ENCODE assay signal across 8 cellular contexts in the genomic region with DNA sequence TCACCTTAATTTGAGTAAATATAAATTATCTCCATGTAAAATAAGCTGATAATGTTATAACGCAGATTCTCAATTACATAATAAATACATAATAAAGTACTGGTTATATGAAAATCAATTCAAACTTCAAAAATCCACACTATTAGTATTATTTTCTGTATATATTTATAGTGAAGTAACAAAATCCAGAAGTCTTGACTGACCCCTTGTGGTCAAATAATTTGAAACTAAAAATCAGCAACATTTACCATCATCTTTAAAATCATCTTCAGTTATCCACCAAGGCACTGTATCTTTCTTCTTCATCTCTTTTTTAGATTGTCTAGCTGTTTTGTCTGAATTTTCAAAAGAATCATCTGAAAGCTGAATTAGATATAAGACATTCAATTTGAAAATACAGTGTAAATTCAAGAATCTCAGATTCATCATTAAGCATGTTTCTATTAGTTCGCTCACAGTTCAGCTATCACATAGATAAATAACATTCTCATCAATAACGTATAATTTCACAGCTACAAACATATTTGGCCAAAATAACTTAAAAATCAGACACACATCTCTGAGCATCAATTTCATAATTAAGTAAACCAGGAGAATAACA. TPM values are rescaled to one million over a fixed set of nuclear protein-coding genes. Genes with fewer than 3 reads are reported as not detected.
DNase-seq lines count a peak whose midpoint lies in the region; ATAC-seq, FAIRE-seq and TF ChIP-seq lines count a peak whose summit lies in the region.

No MANE protein-coding gene starts in this region.

- H3K36me3 Mint-ChIP-seq in CD4-positive, alpha-beta T cell (ENCODE audit: low read depth) = no peaks in the 10 kb centered on the region
- H3K36me3 Mint-ChIP-seq in astrocyte (ENCODE audit: low read depth, unreplicated experiment) = no peaks in the 10 kb centered on the region
- peaks cover 5% of the 10 kb centered on the region for H3K36me3 Mint-ChIP-seq in activated T-cell treated with anti-CD3 and anti-CD28 coated beads, Interleukin-2, amount 50 U/mL, for 4 hours (ENCODE audit: insufficient read depth)

- no peak overlapping the region for H3K4me3 Mint-ChIP-seq in CD4-positive, alpha-beta T cell
- no peak overlapping the region for H3K4me3 Mint-ChIP-seq in astrocyte (ENCODE audit: unreplicated experiment)
- H3K4me3 Mint-ChIP-seq in activated T-cell treated with anti-CD3 and anti-CD28 coated beads, Interleukin-2, amount 50 U/mL, for 4 hours = no peak overlapping the region

- no peak for ATAC-seq in CD4-positive, alpha-beta T cell (ENCODE audit: poor library complexity)
- ATAC-seq in HCT116 (no peak), lower lobe of right lung (no peak)
- no peak for ATAC-seq in activated T-cell treated with anti-CD3 and anti-CD28 coated beads, Interleukin-2, amount 50 U/mL, for 4 hours

- no peaks in the 10 kb centered on the region for H3K9me3 ChIP-seq in CD4-positive, alpha-beta T cell (ENCODE audit: control insufficient read depth, low read length)
- H3K9me3 ChIP-seq in HCT116 (ENCODE audit: control insufficient read depth in 1 of 2, insufficient read depth in 1 of 2, low read depth in 1 of 2, low read length in 2 of 2) (no peaks in the 10 kb centered on the region), astrocyte (ENCODE audit: insufficient read depth, low read depth, low read length) (no peaks in the 10 kb centered on the region), lower lobe of right lung (no peaks in the 10 kb centered on the region), suprapubic skin (no peaks in the 10 kb centered on the region)

- H3K9ac ChIP-seq in HCT116 (ENCODE audit: low read length) = no peak overlapping the region
- no peak overlapping the region for H3K9ac ChIP-seq in astrocyte (ENCODE audit: low read length)

- FAIRE-seq in astrocyte (lab: Jason Lieb, UNC) = no peak

- no peak overlapping the region for H3K4me3 ChIP-seq in HCT116 (replicated peaks in 1 of 2; ENCODE audit: low read depth in 1 of 2, low read length in 2 of 2)
- H3K4me3 ChIP-seq in astrocyte (ENCODE audit: insufficient read depth, low read depth, low read length) = no peak overlapping the region
- no peak overlapping the region for H3K4me3 ChIP-seq in lower lobe of right lung
- H3K4me3 ChIP-seq in suprapubic skin = no peak overlapping the region

- H3K79me2 ChIP-seq in HCT116 (ENCODE audit: insufficient read depth, low read length) = no peaks in the 10 kb centered on the region
- H3K79me2 ChIP-seq in astrocyte (ENCODE audit: insufficient read depth, low read length) = no peaks in the 10 kb centered on the region

- no peaks in the 10 kb centered on the region for H3K27me3 ChIP-seq in CD4-positive, alpha-beta T cell (ENCODE audit: control insufficient read depth, insufficient read depth, low read length)
- H3K27me3 ChIP-seq in HCT116 (ENCODE audit: insufficient read depth, low read length) (no peaks in the 10 kb centered on the region), astrocyte (ENCODE audit: insufficient read depth, low read length) (no peaks in the 10 kb centered on the region), lower lobe of right lung (ENCODE audit: low read depth) (no peaks in the 10 kb centered on the region), suprapubic skin (no peaks in the 10 kb centered on the region)

- no peaks in the 10 kb centered on the region for H3K9me3 Mint-ChIP-seq in CD4-positive, alpha-beta T cell
- H3K9me3 Mint-ChIP-seq in astrocyte (ENCODE audit: unreplicated experiment) = no peaks in the 10 kb centered on the region
- no peaks in the 10 kb centered on the region for H3K9me3 Mint-ChIP-seq in activated T-cell treated with anti-CD3 and anti-CD28 coated beads, Interleukin-2, amount 50 U/mL, for 4 hours

- H4K20me1 ChIP-seq in HCT116 (ENCODE audit: insufficient read depth) = no peaks in the 10 kb centered on the region; the same call in 1 of the 2 replicates
- H4K20me1 ChIP-seq in astrocyte (ENCODE audit: insufficient read depth, low read length) = no peaks in the 10 kb centered on the region

- POLR2A ChIA-PET in CD4-positive, alpha-beta T cell (lab: Charles Lee) = no interaction called here
- POLR2A ChIA-PET in HCT116 (lab: Charles Lee) = no interaction called here

- TF ChIP-seq EP300 in suprapubic skin (IDR thresholded peaks at IDR 0.05) = no peak

- no peaks in the 10 kb centered on the region for H3K27me3 Mint-ChIP-seq in CD4-positive, alpha-beta T cell
- H3K27me3 Mint-ChIP-seq in astrocyte (ENCODE audit: low read depth, unreplicated experiment) = no peaks in the 10 kb centered on the region
- H3K27me3 Mint-ChIP-seq in activated T-cell treated with anti-CD3 and anti-CD28 coated beads, Interleukin-2, amount 50 U/mL, for 4 hours (ENCODE audit: low read depth) = no peaks in the 10 kb centered on the region

- H2AFZ ChIP-seq in HCT116 (ENCODE audit: low read depth, low read length, poor library complexity, severe bottlenecking) (no peak overlapping the region), astrocyte (ENCODE audit: low read depth, low read length) (no peak overlapping the region)

- H3K27ac Mint-ChIP-seq in CD4-positive, alpha-beta T cell = no peak overlapping the region
- no peak overlapping the region for H3K27ac Mint-ChIP-seq in astrocyte (ENCODE audit: unreplicated experiment)

- RAD21 ChIA-PET in HCT116 (lab: Charles Lee; ENCODE audit: low non-redundant PET in 1 of 2, low total read pairs in 2 of 2, uncharacterized antibody in 2 of 2, unreplicated experiment in 2 of 2) = no interaction called here

- peak; percentile 67 for TF ChIP-seq CTCF in CD4-positive, alpha-beta T cell (IDR thresholded peaks at IDR 0.05)
- TF ChIP-seq CTCF in HCT116 (IDR thresholded peaks at IDR 0.05 in 2 of 3, conservative IDR thresholded peaks at IDR 0.05 in 1 of 3; ENCODE audit: borderline replicate concordance in 1 of 3, insufficient read depth in 1 of 3, low read depth in 2 of 3, low read length in 2 of 3) = peak; percentile 22 to 60 (median 59); a peak in 4 of 6 replicates
- peak; percentile 39 for TF ChIP-seq CTCF in astrocyte (IDR thresholded peaks at IDR 0.05; ENCODE audit: insufficient read depth, low read depth, low read length)
- peak; percentile 40 for TF ChIP-seq CTCF in lower lobe of right lung (IDR thresholded peaks at IDR 0.05)
- peak in 1 of 2 donors; percentile 24 for TF ChIP-seq CTCF in suprapubic skin (IDR thresholded peaks at IDR 0.05)

- no peak overlapping the region for H3K27ac ChIP-seq in CD4-positive, alpha-beta T cell (ENCODE audit: low read depth, low read length)
- H3K27ac ChIP-seq in HCT116 (ENCODE audit: low read depth, low read length) = no peak overlapping the region
- no peak overlapping the region for H3K27ac ChIP-seq in astrocyte (ENCODE audit: low read depth, low read length)
- no peak overlapping the region for H3K27ac ChIP-seq in lower lobe of right lung
- no peak overlapping the region for H3K27ac ChIP-seq in suprapubic skin

- H3K4me1 Mint-ChIP-seq in CD4-positive, alpha-beta T cell (ENCODE audit: low read depth) = peaks cover 4% of the 10 kb centered on the region
- H3K4me1 Mint-ChIP-seq in astrocyte (ENCODE audit: low read depth, unreplicated experiment) = no peaks in the 10 kb centered on the region
- H3K4me1 Mint-ChIP-seq in activated T-cell treated with anti-CD3 and anti-CD28 coated beads, Interleukin-2, amount 50 U/mL, for 4 hours (ENCODE audit: low read depth) = peaks cover 5% of the 10 kb centered on the region

- H3K4me2 ChIP-seq in HCT116 (ENCODE audit: low read length) (no peak overlapping the region), astrocyte (ENCODE audit: low read length) (no peak overlapping the region)

- 81% methylated on average over 3 of the region's 3 CpGs for WGBS in suprapubic skin

- H3K9me2 ChIP-seq in HCT116 (ENCODE audit: insufficient read depth) = no peaks in the 10 kb centered on the region

- CTCF ChIA-PET in CD4-positive, alpha-beta T cell (lab: Charles Lee) = no interaction called here
- CTCF ChIA-PET in HCT116 (lab: Charles Lee) = interaction anchor here (1.1 to 3.0 kb wide), 6 partner anchors 332 to 606 kb away, joined by 3 to 13 read pairs (median 4); partner anchors contain the start of gene CYB5R4

- no peaks in the 10 kb centered on the region for H3K4me1 ChIP-seq in HCT116 (ENCODE audit: control insufficient read depth in 1 of 2, insufficient read depth in 2 of 2, low read length in 2 of 2)
- no peaks in the 10 kb centered on the region for H3K4me1 ChIP-seq in astrocyte (ENCODE audit: insufficient read depth, low read length)
- H3K4me1 ChIP-seq in lower lobe of right lung = peaks cover 6% of the 10 kb centered on the region
- peaks cover 4% of the 10 kb centered on the region for H3K4me1 ChIP-seq in suprapubic skin

- DNase-seq in CD4-positive, alpha-beta T cell = no peak
- DNase-seq in HCT116 (ENCODE audit: low read depth, low spot score) (peak; percentile 10), astrocyte (ENCODE audit: low read depth) (no peak), lower lobe of right lung (no peak), suprapubic skin (ENCODE audit: low spot score in 2 of 2) (no peak), occipital lobe (lab: John Stamatoyannopoulos, UW) (no peak), nucleus accumbens (lab: John Stamatoyannopoulos, UW) (no peak)
- no peak for DNase-seq in activated T-cell treated with anti-CD3 and anti-CD28 coated beads, Interleukin-2, amount 50 U/mL, for 4 hours

- H3K36me3 ChIP-seq in HCT116 (ENCODE audit: control insufficient read depth in 1 of 2, insufficient read depth in 2 of 2, low read length in 2 of 2) = no peaks in the 10 kb centered on the region
- no peaks in the 10 kb centered on the region for H3K36me3 ChIP-seq in astrocyte (ENCODE audit: insufficient read depth, low read length)
- no peaks in the 10 kb centered on the region for H3K36me3 ChIP-seq in lower lobe of right lung
- no peaks in the 10 kb centered on the region for H3K36me3 ChIP-seq in suprapubic skin

- TF ChIP-seq RAD21 in HCT116 (IDR thresholded peaks at IDR 0.05; ENCODE audit: low read depth) = peak; percentile 73

- intact Hi-C loops in CD4-positive, alpha-beta T cell (cut with DNase I, micrococcal nuclease) = loop anchor here (5.0 to 10.0 kb wide), 3 partner anchors 606 to 1026 kb away; partner anchors contain the start of genes PGM3 (in 2 of the 2) and RWDD2A (in 2 of the 2)
- intact Hi-C loops in HCT116 (cut with micrococcal nuclease) (loop anchor here (1.0 to 5.0 kb wide), 2 partner anchors 337 to 604 kb away; no protein-coding TSS in a partner anchor), lower lobe of right lung (cut with DNase I) (no loop called here)

- TF ChIP-seq POLR2A in HCT116 (IDR thresholded peaks at IDR 0.05; ENCODE audit: borderline replicate concordance, extremely low read depth, insufficient read depth, insufficient read length) (no peak), suprapubic skin (IDR thresholded peaks at IDR 0.05) (no peak)

- BruUV-seq in HCT116 (replicated peaks; lab: Mats Ljungman, UMichigan) = no TSS peak

TF ChIP-seq in HCT116, 20 proteins besides CTCF, POLR2A, EP300 and RAD21 (continues in another document):
- TF ChIP-seq EZH2phosphoT487 (IDR thresholded peaks at IDR 0.05; ENCODE audit: borderline replicate concordance) (no peak), POLR2AphosphoS5 (IDR thresholded peaks at IDR 0.05; ENCODE audit: low read depth, low read length) (no peak), SP1 (IDR thresholded peaks at IDR 0.05; ENCODE audit: low read depth) (no peak)

RNA-seq across cellular contexts. Expression of gene CEP162, which starts 6.5 kb away (rescaled TPM):
- 1 to 10 TPM; 2.6 to 2.8 TPM for total RNA-seq in CD4-positive, alpha-beta T cell
- 5.5 TPM for total RNA-seq in HCT116 (2021; ENCODE audit: unreplicated experiment)
- 0.46 and 0.61 TPM in 2 replicates for polyA plus RNA-seq in HCT116 (2012)
- total RNA-seq in astrocyte = 6.3 and 6.9 TPM in 2 replicates
- total RNA-seq in lower lobe of right lung = 12.1 TPM
- 1 to 10 TPM; 2.0 to 9.6 (median 6.4) TPM for total RNA-seq in suprapubic skin
- 1 to 10 TPM; 3.0 to 4.3 (median 3.7) TPM for total RNA-seq in activated T-cell treated with anti-CD3 and anti-CD28 coated beads, Interleukin-2, amount 50 U/mL, for 4 hours
- 49.4 TPM for total RNA-seq in occipital lobe
